Comparison of ENCODE assay signal across 10 cellular contexts in genomic region chr2:28338046-28338753, GRCh38. TPM values are rescaled to one million over a fixed set of nuclear protein-coding genes. Genes with fewer than 3 reads are reported as not detected.
A peak's percentile ranks its signal among the peaks of the same experiment; 100 is the strongest.
DNase-seq lines count a peak whose midpoint lies in the region; ATAC-seq and TF ChIP-seq lines count a peak whose summit lies in the region.
"Had no signal": no experiment of that assay in that cellular context is flagged by ENCODE, and none has a peak within 500 bp of the region (broad histone marks: within the 10 kb centered on the region; RNA-seq: fewer than 3 reads in every experiment).

No MANE protein-coding gene starts in this region.

- H3K56ac ChIP-seq in IMR-90 (ENCODE audit: extremely low read depth, insufficient read depth, low read length): no peak overlapping the region; the same call in 1 of the 2 replicates
- no peak overlapping the region for H3K56ac ChIP-seq in mesendoderm (ENCODE audit: low read length)

- no peak overlapping the region for H2BK5ac ChIP-seq in IMR-90 (ENCODE audit: low read depth, low read length, poor library complexity, severe bottlenecking)
- no peak overlapping the region for H2BK5ac ChIP-seq in mesendoderm (ENCODE audit: low read length)

- H3K79me2 ChIP-seq in mesendoderm (ENCODE audit: control insufficient read depth, insufficient read depth, low read length): no peaks in the 10 kb centered on the region

- H2AK9ac ChIP-seq in IMR-90 (replicated peaks; ENCODE audit: low read depth, low read length, poor library complexity): peak overlapping the region; percentile 75

- no peak for TF ChIP-seq CTCF in IMR-90 (conservative IDR thresholded peaks at IDR 0.05; ENCODE audit: low read depth, low read length)
- TF ChIP-seq CTCF in tibial nerve (IDR thresholded peaks at IDR 0.05): no peak
- no peak for TF ChIP-seq CTCF in glutamatergic neuron (IDR thresholded peaks at IDR 0.05; ENCODE audit: partially characterized antibody, unreplicated experiment)

- H3K23ac ChIP-seq in IMR-90 (ENCODE audit: low read depth, low read length) (peak overlapping the region; percentile 59; the same call in 1 of the 2 replicates), mesendoderm (ENCODE audit: low read length) (no peak overlapping the region)

- peak overlapping the region; percentile 18 for H3K9ac ChIP-seq in IMR-90 (ENCODE audit: low read depth, low read length)
- no peak overlapping the region for H3K9ac ChIP-seq in mesendoderm (ENCODE audit: low read length)

- H3K14ac ChIP-seq in IMR-90 (replicated peaks; ENCODE audit: low read depth, low read length): peak overlapping the region; percentile 68

- H3K4me1 ChIP-seq in IMR-90 (ENCODE audit: control insufficient read depth, insufficient read depth, low read length): peaks cover 24% of the 10 kb centered on the region
- H3K4me1 ChIP-seq in effector memory CD4-positive, alpha-beta T cell (ENCODE audit: control insufficient read depth, insufficient read depth, low read length, poor library complexity, severe bottlenecking): no peaks in the 10 kb centered on the region
- no peaks in the 10 kb centered on the region for H3K4me1 ChIP-seq in mesendoderm (ENCODE audit: control insufficient read depth, low read depth, low read length)
- H3K4me1 ChIP-seq in tibial nerve: peaks cover 4 to 60% (median 29%) of the 10 kb centered on the region in 4 donors

- H4K8ac ChIP-seq in IMR-90 (ENCODE audit: low read depth in 2 of 2, low read length in 2 of 2) (peak overlapping the region; percentile 78 to 79), mesendoderm (ENCODE audit: low read depth, low read length) (no peak overlapping the region)

- in situ Hi-C loops in IMR-90 (cut with MboI; ENCODE audit: low sequenced_read_pairs): no loop called here

- H3K36me3 Mint-ChIP-seq in glutamatergic neuron (ENCODE audit: unreplicated experiment): peaks cover 3% of the 10 kb centered on the region

- H3K4me3 ChIP-seq in IMR-90 (ENCODE audit: insufficient read depth, low read depth, low read length): no peak overlapping the region
- no peak overlapping the region for H3K4me3 ChIP-seq in effector memory CD4-positive, alpha-beta T cell (ENCODE audit: insufficient read depth, low read depth, low read length, poor library complexity, severe bottlenecking)
- H3K4me3 ChIP-seq in mesendoderm (ENCODE audit: low read length): no peak overlapping the region
- no peak overlapping the region for H3K4me3 ChIP-seq in tibial nerve

- TF ChIP-seq RAD21 in IMR-90 (IDR thresholded peaks at IDR 0.05; ENCODE audit: low read length): peak; percentile 14; the same call in 1 of the 2 replicates

- ATAC-seq in IMR-90 (ENCODE audit: low read depth) (peak; percentile 79), HG02870 (IDR thresholded peaks at IDR 0.05; ENCODE audit: unreplicated experiment) (no peak), HG03442 (IDR thresholded peaks at IDR 0.05; ENCODE audit: unreplicated experiment) (no peak)
- ATAC-seq: stimulated activated memory B cell treated with anti-CD40 and anti-IgM and Interleukin-4, amounts not matched to agents 10 μg/mL and 1 μg/mL and 100 μg/mL, for 72 hours had no signal

- H3K4ac ChIP-seq in IMR-90 (ENCODE audit: low read depth, low read length): peak overlapping the region; percentile 74
- H3K4ac ChIP-seq in mesendoderm (ENCODE audit: low read depth, low read length): no peak overlapping the region

- peak overlapping the region; percentile 79 for H4K91ac ChIP-seq in IMR-90 (ENCODE audit: insufficient read depth, low read depth, low read length)

- peak overlapping the region; percentile 55; the same call in 1 of the 2 replicates for H4K5ac ChIP-seq in IMR-90 (ENCODE audit: low read depth, low read length)
- no peak overlapping the region for H4K5ac ChIP-seq in mesendoderm (ENCODE audit: low read length)

- WGBS in IMR-90 (ENCODE audit: extremely low coverage in 2 of 2, insufficient read length in 1 of 2), 2 experiments: 33% methylated on average over 7 of the region's 13 CpGs; no CpG with 5 or more reads in 1 of the 2 experiments
- no CpG with 5 or more reads among the region's 13 CpGs for WGBS in mesendoderm (ENCODE audit: extremely low coverage, insufficient coverage, low lambda C conversion rate)
- WGBS in tibial nerve, 2 donors: 26 to 29% methylated on average over 13 of the region's 13 CpGs

- POLR2A ChIA-PET in IMR-90 (lab: Charles Lee; ENCODE audit: unreplicated experiment): no interaction called here

- H2BK120ac ChIP-seq in IMR-90 (ENCODE audit: low read depth, low read length) (peak overlapping the region; percentile 82), mesendoderm (ENCODE audit: low read depth, low read length) (no peak overlapping the region)

- H3K4me3 Mint-ChIP-seq in glutamatergic neuron (ENCODE audit: unreplicated experiment): no peak overlapping the region
- H3K4me3 Mint-ChIP-seq: stimulated activated memory B cell treated with anti-CD40 and anti-IgM and Interleukin-4, amounts not matched to agents 10 μg/mL and 1 μg/mL and 100 μg/mL, for 72 hours had no signal

- DNase-seq in IMR-90 (peak; percentile 85), mesendoderm (peak; percentile 42), tibial nerve (ENCODE audit: low spot score in 2 of 2) (peak; percentile 38 to 64), glutamatergic neuron (no peak)
- DNase-seq in effector memory CD4-positive, alpha-beta T cell: no peak
- no peak for DNase-seq in activated CD8-positive, alpha-beta memory T cell treated with anti-CD3 and anti-CD28 coated beads, Interleukin-2, amount 50 U/mL, for 4 hours
- DNase-seq: activated gamma-delta T cell had no signal

- no peak overlapping the region for H3K27ac Mint-ChIP-seq in glutamatergic neuron (ENCODE audit: unreplicated experiment)
- H3K27ac Mint-ChIP-seq: stimulated activated memory B cell treated with anti-CD40 and anti-IgM and Interleukin-4, amounts not matched to agents 10 μg/mL and 1 μg/mL and 100 μg/mL, for 72 hours had no signal

- peaks cover 15% of the 10 kb centered on the region for H3K9me1 ChIP-seq in IMR-90 (ENCODE audit: insufficient read depth, low read length)

- H3K79me1 ChIP-seq in IMR-90 (ENCODE audit: low read depth in 1 of 2, low read length in 2 of 2) (no peaks in the 10 kb centered on the region), mesendoderm (ENCODE audit: low read length) (no peaks in the 10 kb centered on the region)

- CTCF ChIA-PET in IMR-90 (lab: Yijun Ruan, JAX): interaction anchor here (0.6 to 0.8 kb wide), 2 partner anchors 11 to 318 kb away, joined by 3 read pairs; no protein-coding TSS in a partner anchor

- H3K9me3 ChIP-seq in IMR-90 (ENCODE audit: control insufficient read depth, insufficient read depth, low read length) (no peaks in the 10 kb centered on the region), tibial nerve (no peaks in the 10 kb centered on the region)
- H3K9me3 ChIP-seq in effector memory CD4-positive, alpha-beta T cell (ENCODE audit: control insufficient read depth, low read length): no peaks in the 10 kb centered on the region

- peak overlapping the region; percentile 71 for H2BK20ac ChIP-seq in IMR-90 (ENCODE audit: low read depth, low read length)

- BruUV-seq in IMR-90 (replicated peaks; lab: Mats Ljungman, UMichigan): no TSS peak

- no peak for TF ChIP-seq POLR2A in IMR-90 (IDR thresholded peaks at IDR 0.05; ENCODE audit: low read depth, low read length)
- no peak for TF ChIP-seq POLR2A in tibial nerve (IDR thresholded peaks at IDR 0.05)

- H2AFZ ChIP-seq in IMR-90 (replicated peaks; ENCODE audit: low read length, poor library complexity): peak overlapping the region; percentile 79

- H3K4me2 ChIP-seq in IMR-90 (ENCODE audit: low read depth, low read length) (peak overlapping the region; percentile 15), mesendoderm (ENCODE audit: low read length) (no peak overlapping the region)

- H3K18ac ChIP-seq in IMR-90 (ENCODE audit: low read depth, low read length): peak overlapping the region; percentile 76
- H3K18ac ChIP-seq in mesendoderm (ENCODE audit: low read length): peak overlapping the region; percentile 1

- H3K27ac ChIP-seq in IMR-90 (ENCODE audit: insufficient read depth, low read length) (peak overlapping the region; percentile 70; the same call in 1 of the 2 replicates), mesendoderm (ENCODE audit: low read depth, low read length) (no peak overlapping the region), tibial nerve (peak overlapping the region in 3 of 4 donors; percentile 11 to 75 (median 63))
- peak overlapping the region; percentile 22 for H3K27ac ChIP-seq in effector memory CD4-positive, alpha-beta T cell (ENCODE audit: insufficient read depth, low read length, poor library complexity, severe bottlenecking)

- intact Hi-C loops in IMR-90 (cut with micrococcal nuclease): loop anchor here (1.0 to 2.0 kb wide), 2 partner anchors 53 to 584 kb away; no protein-coding TSS in a partner anchor

- dilution Hi-C loops in IMR-90 (cut with HindIII; ENCODE audit: low sequenced_read_pairs, unreplicated experiment): no loop called here

- H4K20me1 ChIP-seq in IMR-90 (ENCODE audit: insufficient read depth, low read length): no peaks in the 10 kb centered on the region

- TF ChIP-seq EP300 in tibial nerve (IDR thresholded peaks at IDR 0.05): peak in 1 of 2 donors; percentile 86

- H2BK15ac ChIP-seq in IMR-90 (ENCODE audit: low read depth, low read length) (peak overlapping the region; percentile 76), mesendoderm (replicated peaks; ENCODE audit: low read depth) (no peak overlapping the region)

- H3K27me3 ChIP-seq in IMR-90 (ENCODE audit: control insufficient read depth, insufficient read depth, low read length) (no peaks in the 10 kb centered on the region), mesendoderm (ENCODE audit: insufficient read depth, low read length, poor library complexity) (no peaks in the 10 kb centered on the region), tibial nerve (no peaks in the 10 kb centered on the region)
- H3K27me3 ChIP-seq in effector memory CD4-positive, alpha-beta T cell (replicated peaks; ENCODE audit: control insufficient read depth, insufficient read depth, low read length, poor library complexity, severe bottlenecking): no peaks in the 10 kb centered on the region

- H3K36me3 ChIP-seq in IMR-90 (ENCODE audit: control insufficient read depth, insufficient read depth, low read length): peaks cover 3% of the 10 kb centered on the region; the same call in 1 of the 2 replicates
- no peaks in the 10 kb centered on the region for H3K36me3 ChIP-seq in effector memory CD4-positive, alpha-beta T cell (ENCODE audit: control insufficient read depth, insufficient read depth, low read length)
- no peaks in the 10 kb centered on the region for H3K36me3 ChIP-seq in mesendoderm (ENCODE audit: control insufficient read depth, insufficient read depth, low read length)
- H3K36me3 ChIP-seq in tibial nerve: no peaks in the 10 kb centered on the region

- H3K27me3 Mint-ChIP-seq in glutamatergic neuron (ENCODE audit: unreplicated experiment): peaks cover 7% of the 10 kb centered on the region
- H3K27me3 Mint-ChIP-seq: stimulated activated memory B cell treated with anti-CD40 and anti-IgM and Interleukin-4, amounts not matched to agents 10 μg/mL and 1 μg/mL and 100 μg/mL, for 72 hours had no signal

- H3K9me3 Mint-ChIP-seq in glutamatergic neuron (ENCODE audit: unreplicated experiment): peaks cover 3% of the 10 kb centered on the region
- H3K9me3 Mint-ChIP-seq: stimulated activated memory B cell treated with anti-CD40 and anti-IgM and Interleukin-4, amounts not matched to agents 10 μg/mL and 1 μg/mL and 100 μg/mL, for 72 hours had no signal

- 0 out of 2 replicates have a peak overlapping the region, but pooled peaks have one; percentile 85 for H2AK5ac ChIP-seq in IMR-90 (ENCODE audit: low read depth, low read length)
- no peak overlapping the region for H2AK5ac ChIP-seq in mesendoderm (ENCODE audit: low read length)

- H3K4me1 Mint-ChIP-seq in glutamatergic neuron (ENCODE audit: low read depth, unreplicated experiment): peaks cover 10% of the 10 kb centered on the region
- H3K4me1 Mint-ChIP-seq: stimulated activated memory B cell treated with anti-CD40 and anti-IgM and Interleukin-4, amounts not matched to agents 10 μg/mL and 1 μg/mL and 100 μg/mL, for 72 hours had no signal

RNA-seq across cellular contexts. Expression of gene FOSL2, which starts 54.5 kb away (rescaled TPM):
- total RNA-seq in IMR-90 (2012; rRNA removed): 31.4 and 32.2 TPM in 2 replicates
- 46.3 and 51.1 TPM in 2 replicates for polyA plus RNA-seq in IMR-90 (2012; rRNA removed)
- polyA plus RNA-seq in IMR-90 (2012; cell fraction: cytosol; rRNA removed): 52.1 and 52.3 TPM in 2 replicates
- polyA plus RNA-seq in IMR-90 (2012; cell fraction: nucleus; rRNA removed; ENCODE audit: low replicate concordance): 91.1 and 119 TPM in 2 replicates
- polyA plus RNA-seq in mesendoderm (2013, experiment 1 of 2): 4.6 TPM
- polyA plus RNA-seq in mesendoderm (2013, experiment 2 of 2): 4.9 TPM
- 100 to 1,000 TPM; 141 to 207 (median 190) TPM for total RNA-seq in tibial nerve
- 2.6 TPM for total RNA-seq in glutamatergic neuron (ENCODE audit: unreplicated experiment)

Comparison
In these comparisons a context has a peak if more than half of its experiments do, and no peak if none do; other contexts are left out.
1. DNase-seq: peak in IMR-90 (single experiment), mesendoderm (single experiment) and tibial nerve (2 of 2); none in effector memory CD4-positive, alpha-beta T cell (0 of 3), activated CD8-positive, alpha-beta memory T cell treated with anti-CD3 and anti-CD28 coated beads, Interleukin-2, amount 50 U/mL, for 4 hours (single experiment) and glutamatergic neuron (single experiment).